In genomic region chr11:134418119-134418840, GRCh38 we compare ENCODE assay signal across 2 cellular contexts.
TF ChIP-seq lines count a peak whose summit lies in the region.

No MANE protein-coding gene starts in this region.

TF ChIP-seq in HCT116, 20 proteins besides CTCF, POLR2A, EP300 and RAD21 (continued from another document):
- peak; percentile 62 for TF ChIP-seq REST (IDR thresholded peaks at IDR 0.05; ENCODE audit: low read depth)
- TF ChIP-seq SIN3A (IDR thresholded peaks at IDR 0.05; ENCODE audit: low read depth) = no peak
- TF ChIP-seq ELF1 (IDR thresholded peaks at IDR 0.05; ENCODE audit: borderline replicate concordance, low read depth) = no peak

TF ChIP-seq in PFSK-1, 5 proteins besides CTCF, POLR2A, EP300 and RAD21 (continued from another document):
- TF ChIP-seq REST (IDR thresholded peaks at IDR 0.05; ENCODE audit: insufficient read depth in 1 of 2, low read depth in 2 of 2, low read length in 2 of 2) (peak; percentile 75 to 94), TAF1 (IDR thresholded peaks at IDR 0.05; ENCODE audit: borderline replicate concordance, insufficient read depth, low read length) (no peak)
